Comparison of ENCODE assay signal across 8 cellular contexts in genomic region chr1:12019858-12020509, GRCh38. TPM values are rescaled to one million over a fixed set of nuclear protein-coding genes. Genes with fewer than 3 reads are reported as not detected.
A peak's percentile ranks its signal among the peaks of the same experiment; 100 is the strongest.
DNase-seq lines count a peak whose midpoint lies in the region; ATAC-seq, FAIRE-seq and TF ChIP-seq lines count a peak whose summit lies in the region.

No MANE protein-coding gene starts in this region.

- no peak for TF ChIP-seq RAD21 in H1 (IDR thresholded peaks at IDR 0.05 in 1 of 2, conservative IDR thresholded peaks at IDR 0.05 in 1 of 2; ENCODE audit: low read depth in 2 of 2, low read length in 2 of 2)

- H3K56ac ChIP-seq in H9 (ENCODE audit: insufficient read length, low read depth, low read length) (no peak overlapping the region), H1 (replicated peaks; ENCODE audit: insufficient read length, low read depth, low read length) (peak overlapping the region; percentile 93)

- no peak overlapping the region for H2BK120ac ChIP-seq in H9 (ENCODE audit: low read depth, low read length, poor library complexity, severe bottlenecking)
- H2BK120ac ChIP-seq in H1 (replicated peaks; ENCODE audit: low read depth, low read length): peak overlapping the region; percentile 57

- no peak overlapping the region for H3K27ac ChIP-seq in H9 (ENCODE audit: insufficient read length, low read depth, low read length)
- peak overlapping the region; percentile 52 to 83 (median 78) for H3K27ac ChIP-seq in Peyer's patch
- H3K27ac ChIP-seq in H1 (ENCODE audit: low read depth, low read length): peak overlapping the region; percentile 77; the same call in 1 of the 2 replicates
- no peak overlapping the region for H3K27ac ChIP-seq in muscle layer of duodenum (ENCODE audit: low read length)

- H3K27me3 Mint-ChIP-seq in H9 (ENCODE audit: low read depth): no peaks in the 10 kb centered on the region

- H3K79me2 ChIP-seq in H9 (ENCODE audit: insufficient read depth, low read length): peaks cover 5% of the 10 kb centered on the region; the same call in 1 of the 2 replicates
- H3K79me2 ChIP-seq in H1 (ENCODE audit: control insufficient read depth in 1 of 2, insufficient read depth in 2 of 2, low read length in 2 of 2): peaks cover 0 to 24% of the 10 kb centered on the region in 2 experiments

- no peak overlapping the region for H4K8ac ChIP-seq in H9 (replicated peaks; ENCODE audit: insufficient read length, low read depth, low read length)
- H4K8ac ChIP-seq in H1 (ENCODE audit: extremely low read depth, insufficient read depth, low read length): peak overlapping the region; percentile 81; the same call in 1 of the 2 replicates

- H3K36me3 Mint-ChIP-seq in H9 (ENCODE audit: insufficient read depth in 1 of 3, low read depth in 3 of 3): peaks cover 18 to 32% (median 30%) of the 10 kb centered on the region in 3 experiments; a peak in 6 of 7 replicates

- H2AK5ac ChIP-seq in H9 (ENCODE audit: insufficient read length, low read length): no peak overlapping the region
- 0 out of 2 replicates have a peak overlapping the region, but pooled peaks have one; percentile 39 for H2AK5ac ChIP-seq in H1 (ENCODE audit: low read depth, low read length)

- H3K9ac ChIP-seq in H9 (ENCODE audit: extremely low read depth, insufficient read length, low read length): peak overlapping the region; percentile 32
- H3K9ac ChIP-seq in H1 (replicated peaks in 1 of 4; ENCODE audit: extremely low read depth in 1 of 4, low read depth in 3 of 4, low read length in 3 of 4): peak overlapping the region; percentile 56 to 67 (median 66); a peak in 6 of 7 replicates

- H3K14ac ChIP-seq in H9 (ENCODE audit: insufficient read depth, low read length) (no peak overlapping the region), H1 (ENCODE audit: insufficient read length) (no peak overlapping the region)

- no peak overlapping the region for H2BK15ac ChIP-seq in H9 (ENCODE audit: low read depth, low read length)
- no peak overlapping the region for H2BK15ac ChIP-seq in H1 (ENCODE audit: low read length)

- DNase-seq in H9 (no peak), Peyer's patch (peak in 1 of 3 donors; percentile 53), H1 (ENCODE audit: low read depth in 1 of 2, low spot score in 2 of 2) (no peak), NCI-H510A treated with DMSO at 0.1 percent for 48 hours (lab: John Stamatoyannopoulos, UW) (no peak), NCI-H2227 (lab: John Stamatoyannopoulos, UW; ENCODE audit: unreplicated experiment) (no peak)
- no peak for DNase-seq in activated CD4-positive, CD25-positive, alpha-beta regulatory T cell (lab: John Stamatoyannopoulos, UW)

- peaks cover 0 to 16% (median 0%) of the 10 kb centered on the region in 3 donors for H3K36me3 ChIP-seq in Peyer's patch
- peaks cover 5 to 32% (median 21%) of the 10 kb centered on the region in 4 experiments for H3K36me3 ChIP-seq in H1 (ENCODE audit: control insufficient read depth in 2 of 4, insufficient read depth in 4 of 4, low read length in 3 of 4)
- peaks cover 8 to 23% of the 10 kb centered on the region in 2 donors for H3K36me3 ChIP-seq in muscle layer of duodenum (ENCODE audit: control insufficient read depth in 1 of 2, insufficient read depth in 2 of 2, low read length in 2 of 2)

- H3K23me2 ChIP-seq in H9 (ENCODE audit: insufficient read length, low read depth, low read length, poor library complexity, severe bottlenecking) (peaks cover 5% of the 10 kb centered on the region), H1 (ENCODE audit: low read depth, low read length) (peaks cover 5% of the 10 kb centered on the region)

- H2BK5ac ChIP-seq in H9 (ENCODE audit: insufficient read length, low read length): no peak overlapping the region
- H2BK5ac ChIP-seq in H1 (ENCODE audit: low read depth, low read length): peak overlapping the region; percentile 60; the same call in 1 of the 2 replicates

- no peaks in the 10 kb centered on the region for H3K4me1 ChIP-seq in H9 (ENCODE audit: insufficient read depth, low read length)
- peaks cover 0 to 9% (median 0%) of the 10 kb centered on the region in 4 donors for H3K4me1 ChIP-seq in Peyer's patch
- H3K4me1 ChIP-seq in H1 (replicated peaks in 1 of 4; ENCODE audit: control insufficient read depth in 3 of 4, insufficient read depth in 4 of 4, low read length in 3 of 4): peaks cover 0 to 7% (median 0%) of the 10 kb centered on the region in 4 experiments; a peak in 4 of 7 replicates
- peaks cover 5 to 10% of the 10 kb centered on the region in 2 donors for H3K4me1 ChIP-seq in muscle layer of duodenum (ENCODE audit: control insufficient read depth in 1 of 2, insufficient read depth in 2 of 2, low read length in 2 of 2)

- H3K9me3 Mint-ChIP-seq in H9: no peaks in the 10 kb centered on the region

- H3K18ac ChIP-seq in H9 (ENCODE audit: insufficient read length, low read depth, low read length) (peak overlapping the region; percentile 54), H1 (ENCODE audit: extremely low read depth, low read length) (peak overlapping the region; percentile 60; the same call in 1 of the 2 replicates)

- H3K4me3 ChIP-seq in Peyer's patch (peak overlapping the region; percentile 64 to 92 (median 83)), H1 (ENCODE audit: extremely low read depth in 1 of 4, insufficient read depth in 2 of 4, low read depth in 3 of 4, low read length in 4 of 4) (peak overlapping the region; percentile 72 to 94 (median 77)), muscle layer of duodenum (ENCODE audit: low read depth in 1 of 2, low read length in 2 of 2) (peak overlapping the region; percentile 69 to 83)

- H4K20me1 ChIP-seq in H9 (ENCODE audit: control insufficient read depth, insufficient read depth, insufficient read length) (no peaks in the 10 kb centered on the region), H1 (replicated peaks in 1 of 2; ENCODE audit: control insufficient read depth in 1 of 2, insufficient read depth in 2 of 2, low read length in 2 of 2) (peaks cover 4% of the 10 kb centered on the region in 2 experiments)

- peak overlapping the region; percentile 75 for H3K4me2 ChIP-seq in H9 (ENCODE audit: insufficient read depth, insufficient read length, low read length)
- peak overlapping the region; percentile 72 to 76 for H3K4me2 ChIP-seq in H1 (ENCODE audit: insufficient read depth in 1 of 2, low read depth in 2 of 2, low read length in 2 of 2)

- H3K4ac ChIP-seq in H9 (ENCODE audit: low read depth, low read length) (no peak overlapping the region), H1 (replicated peaks; ENCODE audit: insufficient read length, low read depth, low read length) (peak overlapping the region; percentile 91)

- peaks cover 4 to 5% of the 10 kb centered on the region in 2 experiments; a peak in 1 of 4 replicates for H3K4me1 Mint-ChIP-seq in H9

- H3K9me3 ChIP-seq in H9 (ENCODE audit: control insufficient read depth, low read depth, low read length) (no peaks in the 10 kb centered on the region), Peyer's patch (no peaks in the 10 kb centered on the region), H1 (ENCODE audit: insufficient read depth in 2 of 2, low read depth in 1 of 2, low read length in 1 of 2) (no peaks in the 10 kb centered on the region), muscle layer of duodenum (ENCODE audit: control insufficient read depth in 1 of 2, low read length in 2 of 2) (no peaks in the 10 kb centered on the region)

- peak overlapping the region; percentile 86 to 91 for H3K4me3 Mint-ChIP-seq in H9

- FAIRE-seq in H1 (lab: Jason Lieb, UNC): no peak

- peak overlapping the region; percentile 68 to 95 (median 79); a peak in 5 of 7 replicates for H3K27ac Mint-ChIP-seq in H9

- CTCF ChIA-PET in H1 (lab: Charles Lee; ENCODE audit: partially characterized antibody): interaction anchor here (0.6 to 3.2 kb wide), 7 partner anchors 9 to 256 kb away, joined by 3 to 16 read pairs (median 4); no protein-coding TSS in a partner anchor

- H2AFZ ChIP-seq in H9 (ENCODE audit: low read length) (no peak overlapping the region), H1 (ENCODE audit: low read length) (0 out of 2 replicates have a peak overlapping the region, but pooled peaks have one; percentile 15)

- no peak for ATAC-seq in GM19324 (IDR thresholded peaks at IDR 0.05; ENCODE audit: low FRiP score, unreplicated experiment)

- peaks cover 6% of the 10 kb centered on the region for H3K79me1 ChIP-seq in H9 (ENCODE audit: insufficient read depth, low read depth, low read length, poor library complexity, severe bottlenecking)
- H3K79me1 ChIP-seq in H1 (ENCODE audit: low read depth, low read length): peaks cover 8% of the 10 kb centered on the region

- TF ChIP-seq CTCF in H9 (conservative IDR thresholded peaks at IDR 0.05) (no peak), Peyer's patch (IDR thresholded peaks at IDR 0.05) (no peak), H1 (IDR thresholded peaks at IDR 0.05; ENCODE audit: control extremely low read depth in 1 of 3, insufficient read depth in 1 of 3, low read depth in 1 of 3, low read length in 3 of 3) (no peak)

- TF ChIP-seq POLR2A in Peyer's patch (IDR thresholded peaks at IDR 0.05): no peak
- TF ChIP-seq POLR2A in H1 (IDR thresholded peaks at IDR 0.05; ENCODE audit: control extremely low read depth in 1 of 2, low read depth in 2 of 2, low read length in 2 of 2): no peak

- H3K23ac ChIP-seq in H9 (ENCODE audit: insufficient read length, low read depth, low read length) (no peak overlapping the region), H1 (ENCODE audit: insufficient read length) (no peak overlapping the region)

- H3T11ph ChIP-seq in H9 (ENCODE audit: low read length): no peak overlapping the region

- POLR2A ChIA-PET in H1 (lab: Charles Lee; ENCODE audit: partially characterized antibody): interaction anchor here (0.8 to 9.5 kb wide), 14 partner anchors 10 to 172 kb away, joined by 3 to 66 read pairs (median 6); partner anchors contain the start of gene MFN2

- H4K5ac ChIP-seq in H9 (ENCODE audit: insufficient read length, low read depth, low read length) (no peak overlapping the region), H1 (ENCODE audit: insufficient read length, low read depth, low read length) (peak overlapping the region; percentile 84)

- no CpG with 5 or more reads among the region's 12 CpGs for WGBS in H9 (ENCODE audit: extremely low coverage, insufficient read length, low lambda C conversion rate)
- 20% methylated on average over 10 of the region's 12 CpGs; no CpG with 5 or more reads in 1 of the 2 experiments for WGBS in H1 (ENCODE audit: extremely low coverage in 1 of 2, insufficient coverage in 1 of 2, insufficient read length in 1 of 2, insufficient replicate concordance in 2 of 2, low coverage in 1 of 2, low lambda C conversion rate in 2 of 2, missing lambda C conversion rate in 1 of 2), 2 experiments

- no peak overlapping the region for H2BK20ac ChIP-seq in H9 (ENCODE audit: low read depth, low read length, poor library complexity, severe bottlenecking)
- no peak overlapping the region for H2BK20ac ChIP-seq in H1 (ENCODE audit: low read length)

- H4K91ac ChIP-seq in H9 (ENCODE audit: insufficient read length, low read depth, low read length): no peak overlapping the region
- H4K91ac ChIP-seq in H1 (replicated peaks; ENCODE audit: insufficient read length, low read length): peak overlapping the region; percentile 65

- H2BK12ac ChIP-seq in H9 (ENCODE audit: insufficient read length, low read depth, low read length): no peak overlapping the region
- no peak overlapping the region for H2BK12ac ChIP-seq in H1 (ENCODE audit: low read depth, low read length)

- TF ChIP-seq EP300 in H1 (IDR thresholded peaks at IDR 0.05; ENCODE audit: borderline replicate concordance in 1 of 2, low read depth in 2 of 2, low read length in 2 of 2): no peak

- H3K27me3 ChIP-seq in H9 (ENCODE audit: insufficient read depth, low read length) (no peaks in the 10 kb centered on the region), Peyer's patch (no peaks in the 10 kb centered on the region), H1 (replicated peaks in 1 of 4; ENCODE audit: control insufficient read depth in 3 of 4, extremely low read depth in 1 of 4, insufficient read depth in 3 of 4, low read length in 3 of 4) (no peaks in the 10 kb centered on the region), muscle layer of duodenum (ENCODE audit: low read depth, low read length) (no peaks in the 10 kb centered on the region)

RNA-seq across cellular contexts. Expression of gene MIIP, which starts 0.7 kb away (rescaled TPM):
- 52.3 and 54.1 TPM in 2 replicates for total RNA-seq in H9 (2021)
- 10 to 100 TPM; 37.0 to 52.0 (median 43.0) TPM for total RNA-seq in Peyer's patch
- total RNA-seq in H1 (2021; fragmentation: NEBNext Ultra II Directional; extraction: Animal tissue kit (Norgen Biotek cat#: 25700)): 65.5 and 66.1 TPM in 2 replicates
- polyA plus RNA-seq in H1 (2011; rRNA removed): 106 and 149 TPM in 2 replicates
- 92.6 TPM for polyA plus RNA-seq in H1 (2011; cell fraction: cytosol; rRNA removed)
- polyA plus RNA-seq in H1 (2011; cell fraction: nucleus; rRNA removed): 266 TPM
- polyA plus RNA-seq in H1 (2012, experiment 1 of 2): 57.0 to 78.2 TPM (median 75.2 TPM) in 4 replicates
- 75.0 TPM for polyA plus RNA-seq in H1 (2012, experiment 2 of 2)
- 49.8 TPM for polyA plus RNA-seq in H1 (2013, experiment 1 of 2)
- polyA plus RNA-seq in H1 (2013, experiment 2 of 2): 49.9 TPM
- polyA minus RNA-seq in H1 (2011; rRNA and poly(A)+ RNA removed): 31.7 and 34.1 TPM in 2 replicates
- 33.5 TPM for polyA minus RNA-seq in H1 (2011; cell fraction: cytosol; rRNA and poly(A)+ RNA removed)
- polyA minus RNA-seq in H1 (2011; cell fraction: nucleus; rRNA and poly(A)+ RNA removed): 47.5 TPM

RNA-seq across cellular contexts. Expression of gene MFN2, which starts 39.7 kb away (rescaled TPM):
- total RNA-seq in H9 (2021): 61.4 and 63.3 TPM in 2 replicates
- 100 to 1,000 TPM in 1 of 4 donors, 10 to 100 TPM in 3; 54.5 to 101 (median 94.9) TPM for total RNA-seq in Peyer's patch
- total RNA-seq in H1 (2021; fragmentation: NEBNext Ultra II Directional; extraction: Animal tissue kit (Norgen Biotek cat#: 25700)): 58.2 and 62.5 TPM in 2 replicates
- 34.0 and 42.0 TPM in 2 replicates for polyA plus RNA-seq in H1 (2011; rRNA removed)
- polyA plus RNA-seq in H1 (2011; cell fraction: cytosol; rRNA removed): 45.9 TPM
- 63.9 TPM for polyA plus RNA-seq in H1 (2011; cell fraction: nucleus; rRNA removed)
- polyA plus RNA-seq in H1 (2012, experiment 1 of 2): 45.7 to 57.9 TPM (median 51.8 TPM) in 4 replicates
- 28.5 TPM for polyA plus RNA-seq in H1 (2012, experiment 2 of 2)
- polyA plus RNA-seq in H1 (2013, experiment 1 of 2): 28.3 TPM
- polyA plus RNA-seq in H1 (2013, experiment 2 of 2): 25.5 TPM
- polyA minus RNA-seq in H1 (2011; rRNA and poly(A)+ RNA removed): 63.6 and 69.2 TPM in 2 replicates
- polyA minus RNA-seq in H1 (2011; cell fraction: cytosol; rRNA and poly(A)+ RNA removed): 28.5 TPM
- 23.9 TPM for polyA minus RNA-seq in H1 (2011; cell fraction: nucleus; rRNA and poly(A)+ RNA removed)

RNA-seq across cellular contexts. Expression of gene TNFRSF8, which starts 43.1 kb away (rescaled TPM):
- total RNA-seq in H9 (2021): 2.9 and 3.2 TPM in 2 replicates
- not detected for total RNA-seq in Peyer's patch
- total RNA-seq in H1 (2021; fragmentation: NEBNext Ultra II Directional; extraction: Animal tissue kit (Norgen Biotek cat#: 25700)): 32.7 and 35.1 TPM in 2 replicates
- polyA plus RNA-seq in H1 (2011; rRNA removed): 23.2 and 26.7 TPM in 2 replicates
- polyA plus RNA-seq in H1 (2011; cell fraction: cytosol; rRNA removed): 16.7 TPM
- 26.1 TPM for polyA plus RNA-seq in H1 (2011; cell fraction: nucleus; rRNA removed)
- 15.0 to 25.1 TPM (median 23.2 TPM) in 4 replicates for polyA plus RNA-seq in H1 (2012, experiment 1 of 2)
- polyA plus RNA-seq in H1 (2012, experiment 2 of 2): 20.2 TPM
- polyA plus RNA-seq in H1 (2013, experiment 1 of 2): 29.7 TPM
- 29.6 TPM for polyA plus RNA-seq in H1 (2013, experiment 2 of 2)
- polyA minus RNA-seq in H1 (2011; rRNA and poly(A)+ RNA removed): 13.4 and 14.5 TPM in 2 replicates
- polyA minus RNA-seq in H1 (2011; cell fraction: cytosol; rRNA and poly(A)+ RNA removed): 13.3 TPM
- polyA minus RNA-seq in H1 (2011; cell fraction: nucleus; rRNA and poly(A)+ RNA removed): 12.3 TPM

Comparison
In these comparisons a context has a peak if more than half of its experiments do, and no peak if none do; other contexts are left out.
1. H3K27ac ChIP-seq: peak in Peyer's patch (4 of 4) and H1 (single experiment); none in H9 (single experiment) and muscle layer of duodenum (single experiment).
2. Peak in every context shown above with its lines, with median percentiles within 50 percentile points of each other: H3K4me3 ChIP-seq.